ENCODE assay signal across 1 cellular context in the genomic region with DNA sequence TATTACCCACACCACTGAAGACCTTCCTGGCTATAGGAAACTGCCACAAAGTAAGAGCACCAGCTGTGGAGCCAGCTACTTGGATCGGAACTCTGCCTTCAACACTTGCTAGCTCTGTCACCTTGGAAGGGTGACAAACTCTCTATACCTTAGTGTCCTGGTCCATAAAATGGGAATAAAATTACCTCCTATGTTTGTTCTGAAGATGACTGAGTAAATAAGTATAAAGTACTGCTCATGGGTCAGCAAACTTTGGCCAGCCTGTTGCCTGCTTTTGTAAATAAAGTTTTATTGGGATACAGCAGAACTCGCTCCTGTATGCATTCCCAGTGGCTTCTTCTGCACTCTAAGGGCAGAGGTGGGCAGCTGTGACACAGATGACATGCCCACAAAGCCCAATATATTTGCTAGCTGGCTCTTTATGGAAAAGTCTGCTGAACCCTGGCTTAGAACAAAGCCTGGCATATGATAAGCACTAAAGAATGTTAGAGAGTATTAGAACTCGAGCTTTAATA.
TF ChIP-seq lines count a peak whose summit lies in the region.

No MANE protein-coding gene starts in this region.

TF ChIP-seq in HepG2, 621 proteins besides CTCF, POLR2A, EP300 and RAD21 (continued from another document):
- TF ChIP-seq, protein P1, sequence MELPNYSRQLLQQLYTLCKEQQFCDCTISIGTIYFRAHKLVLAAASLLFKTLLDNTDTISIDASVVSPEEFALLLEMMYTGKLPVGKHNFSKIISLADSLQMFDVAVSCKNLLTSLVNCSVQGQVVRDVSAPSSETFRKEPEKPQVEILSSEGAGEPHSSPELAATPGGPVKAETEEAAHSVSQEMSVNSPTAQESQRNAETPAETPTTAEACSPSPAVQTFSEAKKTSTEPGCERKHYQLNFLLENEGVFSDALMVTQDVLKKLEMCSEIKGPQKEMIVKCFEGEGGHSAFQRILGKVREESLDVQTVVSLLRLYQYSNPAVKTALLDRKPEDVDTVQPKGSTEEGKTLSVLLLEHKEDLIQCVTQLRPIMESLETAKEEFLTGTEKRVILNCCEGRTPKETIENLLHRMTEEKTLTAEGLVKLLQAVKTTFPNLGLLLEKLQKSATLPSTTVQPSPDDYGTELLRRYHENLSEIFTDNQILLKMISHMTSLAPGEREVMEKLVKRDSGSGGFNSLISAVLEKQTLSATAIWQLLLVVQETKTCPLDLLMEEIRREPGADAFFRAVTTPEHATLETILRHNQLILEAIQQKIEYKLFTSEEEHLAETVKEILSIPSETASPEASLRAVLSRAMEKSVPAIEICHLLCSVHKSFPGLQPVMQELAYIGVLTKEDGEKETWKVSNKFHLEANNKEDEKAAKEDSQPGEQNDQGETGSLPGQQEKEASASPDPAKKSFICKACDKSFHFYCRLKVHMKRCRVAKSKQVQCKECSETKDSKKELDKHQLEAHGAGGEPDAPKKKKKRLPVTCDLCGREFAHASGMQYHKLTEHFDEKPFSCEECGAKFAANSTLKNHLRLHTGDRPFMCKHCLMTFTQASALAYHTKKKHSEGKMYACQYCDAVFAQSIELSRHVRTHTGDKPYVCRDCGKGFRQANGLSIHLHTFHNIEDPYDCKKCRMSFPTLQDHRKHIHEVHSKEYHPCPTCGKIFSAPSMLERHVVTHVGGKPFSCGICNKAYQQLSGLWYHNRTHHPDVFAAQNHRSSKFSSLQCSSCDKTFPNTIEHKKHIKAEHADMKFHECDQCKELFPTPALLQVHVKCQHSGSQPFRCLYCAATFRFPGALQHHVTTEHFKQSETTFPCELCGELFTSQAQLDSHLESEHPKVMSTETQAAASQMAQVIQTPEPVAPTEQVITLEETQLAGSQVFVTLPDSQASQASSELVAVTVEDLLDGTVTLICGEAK (IDR thresholded peaks at IDR 0.05): no peak
- TF ChIP-seq, protein P1 (CRISPR knock-in tag; IDR thresholded peaks at IDR 0.05): peak; percentile 90
